9 cellular contexts compared by ENCODE assay signal in the genomic region with DNA sequence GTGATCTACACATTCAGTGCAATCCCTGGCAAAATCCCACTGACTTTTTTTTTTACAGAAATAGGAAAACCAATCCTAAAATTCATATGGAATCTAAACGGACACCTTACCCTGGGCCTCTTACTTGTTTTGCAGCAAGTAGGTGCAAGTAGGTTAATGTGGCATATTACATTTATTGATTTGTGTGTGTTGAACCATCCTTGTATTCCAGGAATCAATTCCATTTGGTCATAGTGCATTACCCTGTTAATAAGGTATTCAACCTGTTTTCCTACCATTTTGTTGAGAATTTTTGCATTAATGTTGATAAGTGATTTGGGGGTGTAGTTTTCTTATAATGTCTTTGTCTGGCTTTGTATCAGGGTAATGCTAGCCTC.
DNase-seq lines count a peak whose midpoint lies in the region; ATAC-seq and TF ChIP-seq lines count a peak whose summit lies in the region.
"Had no signal": no experiment of that assay in that cellular context is flagged by ENCODE, and none has a peak within 500 bp of the region (broad histone marks: within the 10 kb centered on the region; RNA-seq: fewer than 3 reads in every experiment).

No MANE protein-coding gene starts in this region.

- H3K9me3 ChIP-seq in SK-N-MC (ENCODE audit: low read depth, low read length) (peaks cover 5% of the 10 kb centered on the region; the same call in 1 of the 2 replicates), iPS-20b (ENCODE audit: insufficient read depth, low read depth, low read length) (peaks cover 11% of the 10 kb centered on the region)
- H3K9me3 ChIP-seq: ascending aorta had no signal

- H3K4me3 Mint-ChIP-seq in stimulated activated effector memory CD8-positive, alpha-beta T cell treated with anti-CD3 and anti-CD28 coated beads, Interleukin-12 subunit alpha, Interleukin-12 subunit beta, amount 100 ng/mL, for 72 hours = peak overlapping the region; percentile 94

- no peaks in the 10 kb centered on the region for H3K36me3 ChIP-seq in SK-N-MC (ENCODE audit: insufficient read depth, low read length)
- H3K36me3 ChIP-seq in iPS-20b (ENCODE audit: insufficient read depth, low read depth, low read length) = no peaks in the 10 kb centered on the region
- H3K36me3 ChIP-seq: ascending aorta, WERI-Rb-1 had no signal

- H3K27ac Mint-ChIP-seq in stimulated activated effector memory CD8-positive, alpha-beta T cell treated with anti-CD3 and anti-CD28 coated beads, Interleukin-12 subunit alpha, Interleukin-12 subunit beta, amount 100 ng/mL, for 72 hours = no peak overlapping the region

- peaks cover 5% of the 10 kb centered on the region for H3K9me3 Mint-ChIP-seq in stimulated activated effector memory CD8-positive, alpha-beta T cell treated with anti-CD3 and anti-CD28 coated beads, Interleukin-12 subunit alpha, Interleukin-12 subunit beta, amount 100 ng/mL, for 72 hours

- peaks cover 100% of the 10 kb centered on the region for H3K27me3 ChIP-seq in iPS-20b (ENCODE audit: insufficient read depth, low read length)
- H3K27me3 ChIP-seq: ascending aorta had no signal

- H3K27ac ChIP-seq in SK-N-MC (no peak overlapping the region), iPS-20b (ENCODE audit: low read length) (no peak overlapping the region)

- peaks cover 17% of the 10 kb centered on the region for H3K4me1 Mint-ChIP-seq in stimulated activated effector memory CD8-positive, alpha-beta T cell treated with anti-CD3 and anti-CD28 coated beads, Interleukin-12 subunit alpha, Interleukin-12 subunit beta, amount 100 ng/mL, for 72 hours

- no peaks in the 10 kb centered on the region for H3K36me3 Mint-ChIP-seq in stimulated activated effector memory CD8-positive, alpha-beta T cell treated with anti-CD3 and anti-CD28 coated beads, Interleukin-12 subunit alpha, Interleukin-12 subunit beta, amount 100 ng/mL, for 72 hours

- H3K4me3 ChIP-seq in GM12865 (ENCODE audit: low read depth, low read length) (peak overlapping the region; percentile 8; the same call in 1 of the 2 replicates), SK-N-MC (peak overlapping the region; percentile 95), iPS-20b (ENCODE audit: low read length) (0 out of 2 replicates have a peak overlapping the region, but pooled peaks have one; percentile 66)

- DNase-seq in GM12865 (ENCODE audit: low read depth) = no peak
- DNase-seq in SK-N-MC (ENCODE audit: low read depth, low spot score) = no peak
- no peak for DNase-seq in stimulated activated effector memory CD8-positive, alpha-beta T cell treated with anti-CD3 and anti-CD28 coated beads, Interleukin-12 subunit alpha, Interleukin-12 subunit beta, amount 100 ng/mL, for 72 hours (ENCODE audit: low spot score in 2 of 2)
- DNase-seq in NCI-H748 (lab: John Stamatoyannopoulos, UW; ENCODE audit: unreplicated experiment) = no peak
- no peak for DNase-seq in activated T-cell treated with anti-CD3 and anti-CD28 coated beads, Interleukin-2, amount 50 U/mL, for 1 hour

- ATAC-seq in stimulated activated effector memory CD8-positive, alpha-beta T cell treated with anti-CD3 and anti-CD28 coated beads, Interleukin-12 subunit alpha, Interleukin-12 subunit beta, amount 100 ng/mL, for 72 hours = no peak
- no peak for ATAC-seq in GM19467 (IDR thresholded peaks at IDR 0.05; ENCODE audit: unreplicated experiment)

- H3K4me1 ChIP-seq in iPS-20b (ENCODE audit: insufficient read depth, low read length) = peaks cover 2% of the 10 kb centered on the region; the same call in 1 of the 2 replicates

- H3K9ac ChIP-seq in SK-N-MC (ENCODE audit: insufficient read length) (no peak overlapping the region), iPS-20b (ENCODE audit: low read depth, low read length) (no peak overlapping the region)

- no peak for TF ChIP-seq CTCF in GM12865 (IDR thresholded peaks at IDR 0.05; ENCODE audit: insufficient read depth, low read depth, low read length, missing control alignments)

Comparison
In these comparisons a context has a peak if more than half of its experiments do, and no peak if none do; other contexts are left out.
1. H3K4me3 ChIP-seq: peak in every context shown above with its lines; median percentile 95 in SK-N-MC; 66 in iPS-20b; 8 in GM12865.